In the genomic region with DNA sequence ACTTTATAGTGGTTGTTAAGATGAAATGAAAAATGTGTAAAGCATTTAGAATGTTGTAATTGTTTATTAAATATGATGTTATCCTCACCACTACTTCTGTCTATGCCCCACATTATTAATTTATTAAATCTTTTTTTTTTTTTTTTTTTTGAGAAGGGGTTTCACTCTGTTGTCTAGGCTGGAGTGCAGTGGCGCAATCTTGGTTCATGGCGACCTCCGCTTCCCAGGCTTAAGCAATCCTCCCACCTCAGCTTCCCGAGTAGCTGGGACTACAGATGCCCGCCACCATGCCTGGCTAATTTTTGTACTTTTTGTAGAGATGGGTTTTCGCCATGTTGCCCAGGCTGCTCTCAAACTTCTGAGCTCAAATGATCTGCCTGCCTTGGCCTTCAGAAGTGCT, we compare ENCODE assay signal across 42 cellular contexts. TPM values are rescaled to one million over a fixed set of nuclear protein-coding genes. Genes with fewer than 3 reads are reported as not detected.
"Had no signal": no experiment of that assay in that cellular context is flagged by ENCODE, and none has a peak within 500 bp of the region (broad histone marks: within the 10 kb centered on the region; RNA-seq: fewer than 3 reads in every experiment).

No MANE protein-coding gene starts in this region.

- H3K36me3 Mint-ChIP-seq: activated naive CD4-positive, alpha-beta T cell treated with anti-CD3 and anti-CD28 coated beads, Interleukin-2, amount 10 ng/mL, durations not matched to agents 7 days and 5 days; activated naive CD4-positive, alpha-beta T cell treated with anti-CD3 and anti-CD28 coated beads, Interleukin-2, amount 50 U/mL, for 24 hours; activated naive CD4-positive, alpha-beta T cell treated with anti-CD3 and anti-CD28 coated beads, Interleukin-2, amount 50 U/mL, for 72 hours; activated naive CD8-positive, alpha-beta T cell; activated naive CD8-positive, alpha-beta T cell treated with anti-CD3 and anti-CD28 coated beads for 36 hours; activated naive CD8-positive, alpha-beta T cell treated with anti-CD3 and anti-CD28 coated beads, Interleukin-2, amount 10 ng/mL, durations not matched to agents 7 days and 5 days; brain had no signal

- H3K4me3 Mint-ChIP-seq: activated naive CD4-positive, alpha-beta T cell treated with anti-CD3 and anti-CD28 coated beads for 36 hours; activated naive CD4-positive, alpha-beta T cell treated with anti-CD3 and anti-CD28 coated beads, Interleukin-2, amount 10 ng/mL, durations not matched to agents 7 days and 5 days; activated naive CD4-positive, alpha-beta T cell treated with anti-CD3 and anti-CD28 coated beads, Interleukin-2, amount 50 U/mL, for 24 hours; activated naive CD8-positive, alpha-beta T cell; activated naive CD8-positive, alpha-beta T cell treated with anti-CD3 and anti-CD28 coated beads for 36 hours; activated naive CD8-positive, alpha-beta T cell treated with anti-CD3 and anti-CD28 coated beads, Interleukin-2, amount 10 ng/mL, durations not matched to agents 7 days and 5 days; activated naive CD8-positive, alpha-beta T cell treated with anti-CD3 and anti-CD28 coated beads, Interleukin-2, amount 50 U/mL, for 24 hours; activated T-cell treated with anti-CD3 and anti-CD28 coated beads, Interleukin-2, amount 50 U/mL, for 24 hours; activated T-cell treated with anti-CD3 and anti-CD28 coated beads, Interleukin-2, amount 50 U/mL, for 4 hours; activated T-helper 1 cell treated with anti-CD3 and anti-CD28 coated beads, Interleukin-12 subunit alpha, Interleukin-12 subunit beta, Interleukin-2, Interleukin-4 antibody, amounts not matched to agents 30 ng/mL and 10 ng/mL and 1 ng/mL, durations not matched to agents 14 hours and 24 hours and 36 hours; activated T-helper 17 cell treated with anti-CD3 and anti-CD28 coated beads, Interleukin-2, amount 50 U/mL, for 72 hours; brain; central memory CD8-positive, alpha-beta T cell had no signal

- H3K4me1 Mint-ChIP-seq: activated naive CD4-positive, alpha-beta T cell treated with anti-CD3 and anti-CD28 coated beads, Interleukin-2, amount 10 ng/mL, durations not matched to agents 7 days and 5 days; activated naive CD4-positive, alpha-beta T cell treated with anti-CD3 and anti-CD28 coated beads, Interleukin-2, amount 50 U/mL, for 24 hours; activated naive CD8-positive, alpha-beta T cell treated with anti-CD3 and anti-CD28 coated beads for 36 hours; activated naive CD8-positive, alpha-beta T cell treated with anti-CD3 and anti-CD28 coated beads, Interleukin-2, amount 10 ng/mL, durations not matched to agents 7 days and 5 days; activated naive CD8-positive, alpha-beta T cell treated with anti-CD3 and anti-CD28 coated beads, Interleukin-2, amount 50 U/mL, for 24 hours; activated T-helper 17 cell treated with anti-CD3 and anti-CD28 coated beads, Interleukin-2, amount 50 U/mL, for 72 hours; central memory CD8-positive, alpha-beta T cell had no signal

- ATAC-seq: activated naive CD4-positive, alpha-beta T cell treated with anti-CD3 and anti-CD28 coated beads, Interleukin-2, amount 50 U/mL, for 72 hours; activated naive CD8-positive, alpha-beta T cell treated with anti-CD3 and anti-CD28 coated beads, Interleukin-2, amount 50 U/mL, for 24 hours; activated T-cell treated with anti-CD3 and anti-CD28 coated beads, Interleukin-2, amount 50 U/mL, for 4 hours; activated T-helper 17 cell treated with anti-CD3 and anti-CD28 coated beads, Interleukin-2, amount 50 U/mL, for 72 hours; body of pancreas had no signal

- H3K27me3 Mint-ChIP-seq: activated naive CD8-positive, alpha-beta T cell; activated naive CD8-positive, alpha-beta T cell treated with anti-CD3 and anti-CD28 coated beads for 36 hours; activated naive CD8-positive, alpha-beta T cell treated with anti-CD3 and anti-CD28 coated beads, Interleukin-2, amount 50 U/mL, for 24 hours; activated T-cell treated with anti-CD3 and anti-CD28 coated beads, Interleukin-2, amount 50 U/mL, for 24 hours; activated T-helper 17 cell treated with anti-CD3 and anti-CD28 coated beads, Interleukin-2, amount 50 U/mL, for 72 hours had no signal

- H3K36me3 ChIP-seq: adrenal gland, ascending aorta, brain microvascular endothelial cell, breast epithelium, cardiac muscle cell had no signal

- H3K27me3 ChIP-seq: adrenal gland, ascending aorta, body of pancreas, brain microvascular endothelial cell, breast epithelium, cardiac muscle cell had no signal

- H3K4me1 ChIP-seq: adrenal gland, ascending aorta, body of pancreas, breast epithelium had no signal

- H3K27ac Mint-ChIP-seq: activated naive CD4-positive, alpha-beta T cell treated with anti-CD3 and anti-CD28 coated beads for 36 hours; activated naive CD4-positive, alpha-beta T cell treated with anti-CD3 and anti-CD28 coated beads, Interleukin-2, amount 10 ng/mL, durations not matched to agents 7 days and 5 days; activated naive CD4-positive, alpha-beta T cell treated with anti-CD3 and anti-CD28 coated beads, Interleukin-2, amount 50 U/mL, for 24 hours; activated naive CD4-positive, alpha-beta T cell treated with anti-CD3 and anti-CD28 coated beads, Interleukin-2, amount 50 U/mL, for 72 hours; activated naive CD8-positive, alpha-beta T cell; activated naive CD8-positive, alpha-beta T cell treated with anti-CD3 and anti-CD28 coated beads for 36 hours; activated naive CD8-positive, alpha-beta T cell treated with anti-CD3 and anti-CD28 coated beads, Interleukin-2, amount 10 ng/mL, durations not matched to agents 7 days and 5 days; activated naive CD8-positive, alpha-beta T cell treated with anti-CD3 and anti-CD28 coated beads, Interleukin-2, amount 50 U/mL, for 24 hours; activated T-cell treated with anti-CD3 and anti-CD28 coated beads, Interleukin-2, amount 50 U/mL, for 24 hours; activated T-helper 1 cell treated with anti-CD3 and anti-CD28 coated beads, Interleukin-12 subunit alpha, Interleukin-12 subunit beta, Interleukin-2, Interleukin-4 antibody, amounts not matched to agents 30 ng/mL and 10 ng/mL and 1 ng/mL, durations not matched to agents 14 hours and 24 hours and 36 hours; activated T-helper 17 cell treated with anti-CD3 and anti-CD28 coated beads, Interleukin-2, amount 50 U/mL, for 72 hours; activated T-helper 2 cell treated with anti-CD3 and anti-CD28 coated beads, Interferon-gamma antibody, Interleukin-2, Interleukin-4, amounts not matched to agents 10 μg/mL and 5 μg/mL and 100 μg/mL, durations not matched to agents 14 hours and 24 hours and 36 hours had no signal

- DNase-seq: activated effector memory CD4-positive, alpha-beta T cell treated with anti-CD3 and anti-CD28 coated beads, Interleukin-2, amount 50 U/mL, for 16 hours; activated effector memory CD4-positive, alpha-beta T cell treated with Interleukin-2 at 50 U/mL for 16 hours; activated gamma-delta T cell; activated gamma-delta T cell treated with Interleukin-2 at 50 U/mL for 16 hours; activated naive CD4-positive, alpha-beta T cell; activated naive CD4-positive, alpha-beta T cell treated with anti-CD3 and anti-CD28 coated beads for 36 hours; activated naive CD4-positive, alpha-beta T cell treated with anti-CD3 and anti-CD28 coated beads, Interleukin-2, amount 10 ng/mL, durations not matched to agents 7 days and 5 days; activated naive CD4-positive, alpha-beta T cell treated with anti-CD3 and anti-CD28 coated beads, Interleukin-2, amount 50 U/mL, for 16 hours; activated naive CD4-positive, alpha-beta T cell treated with Interleukin-2 at 50 U/mL for 16 hours; activated naive CD8-positive, alpha-beta T cell treated with anti-CD3 and anti-CD28 coated beads for 36 hours; activated naive CD8-positive, alpha-beta T cell treated with anti-CD3 and anti-CD28 coated beads, Interleukin-2, amount 10 ng/mL, durations not matched to agents 7 days and 5 days; activated naive CD8-positive, alpha-beta T cell treated with anti-CD3 and anti-CD28 coated beads, Interleukin-2, amount 50 U/mL, for 24 hours; activated T-cell treated with anti-CD3 and anti-CD28 coated beads, Interleukin-2, amount 50 U/mL, for 1 hour; activated T-cell treated with anti-CD3 and anti-CD28 coated beads, Interleukin-2, amount 50 U/mL, for 24 hours; activated T-cell treated with anti-CD3 and anti-CD28 coated beads, Interleukin-2, amount 50 U/mL, for 4 hours; activated T-cell treated with anti-CD3 and anti-CD28 coated beads, Interleukin-2, amount 50 U/mL, for 48 hours; adrenal gland; amniotic stem cell; amygdala; anterior cingulate cortex; aorta; body of pancreas; brain microvascular endothelial cell; central memory CD4-positive, alpha-beta T cell; cerebellar nuclear complex had no signal

- H3K4me3 ChIP-seq: adrenal gland, ascending aorta, body of pancreas, breast epithelium, cardiac muscle cell had no signal

- H3K27ac ChIP-seq: adrenal gland, ascending aorta, body of pancreas, brain microvascular endothelial cell, breast epithelium, cardiac muscle cell had no signal

- H3K9me3 Mint-ChIP-seq: activated naive CD4-positive, alpha-beta T cell treated with anti-CD3 and anti-CD28 coated beads for 36 hours; activated naive CD4-positive, alpha-beta T cell treated with anti-CD3 and anti-CD28 coated beads, Interleukin-2, amount 10 ng/mL, durations not matched to agents 7 days and 5 days; activated naive CD4-positive, alpha-beta T cell treated with anti-CD3 and anti-CD28 coated beads, Interleukin-2, amount 50 U/mL, for 24 hours; activated naive CD4-positive, alpha-beta T cell treated with anti-CD3 and anti-CD28 coated beads, Interleukin-2, amount 50 U/mL, for 72 hours; activated naive CD8-positive, alpha-beta T cell treated with anti-CD3 and anti-CD28 coated beads for 36 hours; activated naive CD8-positive, alpha-beta T cell treated with anti-CD3 and anti-CD28 coated beads, Interleukin-2, amount 10 ng/mL, durations not matched to agents 7 days and 5 days; activated naive CD8-positive, alpha-beta T cell treated with anti-CD3 and anti-CD28 coated beads, Interleukin-2, amount 50 U/mL, for 24 hours; activated T-cell treated with anti-CD3 and anti-CD28 coated beads, Interleukin-2, amount 50 U/mL, for 24 hours; activated T-cell treated with anti-CD3 and anti-CD28 coated beads, Interleukin-2, amount 50 U/mL, for 4 hours; activated T-helper 1 cell treated with anti-CD3 and anti-CD28 coated beads, Interleukin-12 subunit alpha, Interleukin-12 subunit beta, Interleukin-2, Interleukin-4 antibody, amounts not matched to agents 30 ng/mL and 10 ng/mL and 1 ng/mL, durations not matched to agents 14 hours and 24 hours and 36 hours; activated T-helper 17 cell treated with anti-CD3 and anti-CD28 coated beads, Interleukin-2, amount 50 U/mL, for 72 hours; activated T-helper 2 cell treated with anti-CD3 and anti-CD28 coated beads, Interferon-gamma antibody, Interleukin-2, Interleukin-4, amounts not matched to agents 10 μg/mL and 5 μg/mL and 100 μg/mL, durations not matched to agents 14 hours and 24 hours and 36 hours; central memory CD8-positive, alpha-beta T cell had no signal

RNA-seq across cellular contexts. Expression of a gene that starts 7.5 kb away (rescaled TPM):
- total RNA-seq: activated naive CD4-positive, alpha-beta T cell treated with anti-CD3 and anti-CD28 coated beads for 36 hours; activated naive CD4-positive, alpha-beta T cell treated with anti-CD3 and anti-CD28 coated beads, Interleukin-2, amount 50 U/mL, for 72 hours; activated naive CD8-positive, alpha-beta T cell treated with anti-CD3 and anti-CD28 coated beads for 36 hours; activated naive CD8-positive, alpha-beta T cell treated with anti-CD3 and anti-CD28 coated beads, Interleukin-2, amount 10 ng/mL, durations not matched to agents 7 days and 5 days; activated T-cell treated with anti-CD3 and anti-CD28 coated beads, Interleukin-2, amount 50 U/mL, for 4 hours; activated T-helper 1 cell treated with anti-CD3 and anti-CD28 coated beads, Interleukin-12 subunit alpha, Interleukin-12 subunit beta, Interleukin-2, Interleukin-4 antibody, amounts not matched to agents 30 ng/mL and 10 ng/mL and 1 ng/mL, durations not matched to agents 14 hours and 24 hours and 36 hours; activated T-helper 17 cell treated with anti-CD3 and anti-CD28 coated beads, Interleukin-2, amount 50 U/mL, for 72 hours; activated T-helper 2 cell treated with anti-CD3 and anti-CD28 coated beads, Interferon-gamma antibody, Interleukin-2, Interleukin-4, amounts not matched to agents 10 μg/mL and 5 μg/mL and 100 μg/mL, durations not matched to agents 14 hours and 24 hours and 36 hours; adrenal gland; aorta; ascending aorta; astrocyte; body of pancreas; breast epithelium; bronchial epithelial cell; cardiac muscle cell; cardiac septum; cerebellum; chondrocyte had no signal
- polyA plus RNA-seq: adipose tissue, adrenal gland, aorta, cardiac muscle cell had no signal
